Comparison of ENCODE assay signal across 8 cellular contexts in the genomic region with DNA sequence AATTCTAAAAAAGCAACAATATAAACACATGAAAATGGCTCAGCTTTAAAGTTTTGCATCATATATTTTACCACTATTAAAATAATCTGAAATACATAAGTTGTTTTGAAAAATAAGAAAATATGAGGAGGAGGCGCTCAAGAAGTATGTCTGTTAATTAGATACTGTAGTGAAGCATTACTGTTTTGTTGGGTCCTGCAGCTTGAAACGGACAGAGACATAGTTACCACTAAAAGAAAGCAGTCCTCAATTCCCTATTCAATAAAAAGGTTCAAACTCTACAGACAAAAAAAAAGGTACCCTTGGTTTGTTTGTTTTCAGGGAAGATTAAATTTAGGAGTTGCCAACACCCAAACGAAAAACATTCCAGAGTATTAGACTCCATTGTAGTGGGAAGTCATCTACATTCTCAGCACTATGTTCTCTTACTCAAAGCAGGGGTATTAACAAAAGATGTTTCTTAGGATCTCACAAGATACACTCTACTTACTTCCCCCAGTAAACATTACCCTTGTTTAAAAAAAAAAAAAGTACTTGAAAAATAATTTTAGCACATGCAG. TPM values are rescaled to one million over a fixed set of nuclear protein-coding genes. Genes with fewer than 3 reads are reported as not detected.
A peak's percentile ranks its signal among the peaks of the same experiment; 100 is the strongest.
DNase-seq lines count a peak whose midpoint lies in the region; ATAC-seq and TF ChIP-seq lines count a peak whose summit lies in the region.

No MANE protein-coding gene starts in this region.

- no peak overlapping the region for H2AFZ ChIP-seq in GM23338
- no peak overlapping the region for H2AFZ ChIP-seq in PC-9

- H3K4me1 ChIP-seq in GM23338 (ENCODE audit: insufficient read depth), result peaks cover 40% of the 10 kb centered on the region
- H3K4me1 ChIP-seq in PC-9 (replicated peaks; ENCODE audit: insufficient read depth), result peaks cover 49% of the 10 kb centered on the region

- peaks cover 30% of the 10 kb centered on the region for H3K36me3 Mint-ChIP-seq in GM23338 (ENCODE audit: low read depth)

- H4K20me1 ChIP-seq in GM23338 (replicated peaks; ENCODE audit: insufficient read depth) (peaks cover 51% of the 10 kb centered on the region), PC-9 (ENCODE audit: insufficient read depth) (peaks cover 39% of the 10 kb centered on the region)

- H3K36me3 ChIP-seq in GM23338 (ENCODE audit: insufficient read depth), result no peaks in the 10 kb centered on the region; the same call in 1 of the 2 replicates
- peaks cover 18% of the 10 kb centered on the region for H3K36me3 ChIP-seq in PC-9 (ENCODE audit: low read depth)

- no peaks in the 10 kb centered on the region for H3K9me3 ChIP-seq in PC-9 (ENCODE audit: insufficient read depth, low read depth)

- H3K4me1 Mint-ChIP-seq in GM23338, result peaks cover 34% of the 10 kb centered on the region

- no peaks in the 10 kb centered on the region for H3K9me3 Mint-ChIP-seq in GM23338

- H3K4me3 Mint-ChIP-seq in GM23338, result peak overlapping the region; percentile 94

- no peak for TF ChIP-seq CTCF in GM23338 (conservative IDR thresholded peaks at IDR 0.05; ENCODE audit: low read depth in 2 of 2)
- TF ChIP-seq CTCF in PC-9 (conservative IDR thresholded peaks at IDR 0.05), result no peak
- TF ChIP-seq CTCF in fibroblast of the aortic adventitia (IDR thresholded peaks at IDR 0.05; ENCODE audit: insufficient read depth, low read length), result no peak

- peaks cover 4% of the 10 kb centered on the region; the same call in 1 of the 2 replicates for H3F3A ChIP-seq in GM23338 (replicated peaks; ENCODE audit: low read depth)
- peaks cover 30% of the 10 kb centered on the region for H3F3A ChIP-seq in PC-9 (ENCODE audit: insufficient read depth, low read depth)

- TSS peak; percentile 19 for BruUV-seq in PC-9 (replicated peaks; lab: Mats Ljungman, UMichigan)

- peak overlapping the region; percentile 83 for H3K4me2 ChIP-seq in GM23338
- H3K4me2 ChIP-seq in PC-9, result peak overlapping the region; percentile 81

- H3K27ac ChIP-seq in GM23338 (ENCODE audit: low read depth) (peak overlapping the region; percentile 2; the same call in 1 of the 2 replicates), PC-9 (peak overlapping the region; percentile 99)

- H3K27me3 Mint-ChIP-seq in GM23338 (ENCODE audit: insufficient read depth, low read depth, poor library complexity), result peaks cover 8% of the 10 kb centered on the region

- ATAC-seq in GM23338, result no peak

- intact Hi-C loops in PC-9 (cut with micrococcal nuclease; ENCODE audit: unreplicated experiment), result loop anchor here (2.0 kb wide), 1 partner anchor 51 kb away; no protein-coding TSS in a partner anchor

- H3K27ac Mint-ChIP-seq in GM23338, result peak overlapping the region; percentile 80

- CTCF ChIA-PET in PC-9 (lab: Charles Lee), result interaction anchor here (0.7 kb wide), 1 partner anchor 1398 kb away, joined by 4 read pairs; no protein-coding TSS in a partner anchor

- H3K4me3 ChIP-seq in GM23338, result peak overlapping the region; percentile 65
- H3K4me3 ChIP-seq in PC-9, result peak overlapping the region; percentile 82
- peak overlapping the region; percentile 49 for H3K4me3 ChIP-seq in fibroblast of the aortic adventitia (ENCODE audit: low read depth, low read length)

- in situ Hi-C loops in G401 (cut with HindIII; ENCODE audit: low sequenced_read_pairs), result no loop called here

- POLR2A ChIA-PET in PC-9 (lab: Charles Lee; ENCODE audit: unreplicated experiment), result interaction anchor here (0.6 kb wide), 1 partner anchor 272 kb away, joined by 8 read pairs; no protein-coding TSS in a partner anchor

- H3K27me3 ChIP-seq in GM23338 (ENCODE audit: insufficient read depth), result no peaks in the 10 kb centered on the region
- H3K27me3 ChIP-seq in PC-9 (ENCODE audit: insufficient read depth, low read depth), result no peaks in the 10 kb centered on the region

- H3K9me2 ChIP-seq in GM23338 (ENCODE audit: insufficient read depth) (no peaks in the 10 kb centered on the region), PC-9 (ENCODE audit: insufficient read depth) (no peaks in the 10 kb centered on the region)

- H3K79me2 ChIP-seq in GM23338 (replicated peaks; ENCODE audit: insufficient read depth) (peaks cover 75% of the 10 kb centered on the region), PC-9 (ENCODE audit: low read depth) (peaks cover 81% of the 10 kb centered on the region)

- DNase-seq in GM23338 (ENCODE audit: low spot score) (no peak), PC-9 (no peak), fibroblast of the aortic adventitia (ENCODE audit: low read depth) (peak; percentile 39), retina (peak; percentile 11), MV-4-11 (lab: John Stamatoyannopoulos, UW) (no peak), T-helper 1 cell (no peak), G401 (ENCODE audit: low spot score) (no peak), middle frontal gyrus (ENCODE audit: extremely low spot score, low spot score) (no peak)

TF ChIP-seq in GM23338, 12 proteins besides CTCF, POLR2A, EP300 and RAD21:
- no peak for TF ChIP-seq JUNB (IDR thresholded peaks at IDR 0.05; ENCODE audit: unreplicated experiment)
- no peak for TF ChIP-seq EZH2phosphoT487 (IDR thresholded peaks at IDR 0.05; ENCODE audit: unreplicated experiment)
- no peak for TF ChIP-seq CREB1 (CRISPR knock-in tag; IDR thresholded peaks at IDR 0.05; ENCODE audit: low read depth)
- no peak for TF ChIP-seq EZH2 (IDR thresholded peaks at IDR 0.05; ENCODE audit: low read depth, unreplicated experiment)
- TF ChIP-seq, protein P1, sequence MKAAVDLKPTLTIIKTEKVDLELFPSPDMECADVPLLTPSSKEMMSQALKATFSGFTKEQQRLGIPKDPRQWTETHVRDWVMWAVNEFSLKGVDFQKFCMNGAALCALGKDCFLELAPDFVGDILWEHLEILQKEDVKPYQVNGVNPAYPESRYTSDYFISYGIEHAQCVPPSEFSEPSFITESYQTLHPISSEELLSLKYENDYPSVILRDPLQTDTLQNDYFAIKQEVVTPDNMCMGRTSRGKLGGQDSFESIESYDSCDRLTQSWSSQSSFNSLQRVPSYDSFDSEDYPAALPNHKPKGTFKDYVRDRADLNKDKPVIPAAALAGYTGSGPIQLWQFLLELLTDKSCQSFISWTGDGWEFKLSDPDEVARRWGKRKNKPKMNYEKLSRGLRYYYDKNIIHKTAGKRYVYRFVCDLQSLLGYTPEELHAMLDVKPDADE (IDR thresholded peaks at IDR 0.05), result no peak

RNA-seq across cellular contexts. Expression of a gene that starts 3.0 kb away (rescaled TPM):
- 159 and 180 TPM in 2 replicates for total RNA-seq in GM23338 (2014; rRNA removed; shearing (Covaris generic))
- polyA plus RNA-seq in GM23338 (2016; fragmentation: Nextera tagmentation; extraction: Ambion mirVana), result 136 and 149 TPM in 2 replicates
- total RNA-seq in PC-9 (2021), result 204 and 361 TPM in 2 replicates
- total RNA-seq in fibroblast of the aortic adventitia (ENCODE audit: low replicate concordance), result 15.0 and 57.6 TPM in 2 replicates
- total RNA-seq in G401 (2014; rRNA removed; shearing (Covaris generic)), result 38.7 and 44.4 TPM in 2 replicates

Comparison
In these comparisons a context has a peak if more than half of its experiments do, and no peak if none do; other contexts are left out.
1. DNase-seq: peak in fibroblast of the aortic adventitia (single experiment) and retina (single experiment); none in GM23338 (single experiment), PC-9 (0 of 2), MV-4-11 (single experiment), T-helper 1 cell (0 of 5), G401 (single experiment) and middle frontal gyrus (single experiment).
2. Peak in every context shown above with its lines, with median percentiles within 50 percentile points of each other: H3K4me3 ChIP-seq.